In genomic region chr10:86591436-86591835, GRCh38 we compare ENCODE assay signal across 21 cellular contexts.
A peak's percentile ranks its signal among the peaks of the same experiment; 100 is the strongest.
DNase-seq lines count a peak whose midpoint lies in the region; ATAC-seq and TF ChIP-seq lines count a peak whose summit lies in the region.
"Had no signal": no experiment of that assay in that cellular context is flagged by ENCODE, and none has a peak within 500 bp of the region (broad histone marks: within the 10 kb centered on the region; RNA-seq: fewer than 3 reads in every experiment).

No MANE protein-coding gene starts in this region.

- no peak overlapping the region for H3K4me3 ChIP-seq in neuronal stem cell (ENCODE audit: low read length in 2 of 2)
- H3K4me3 ChIP-seq: A549; BLaER1 treated with 17β-estradiol and CSF1 and Interleukin-3, amounts not matched to agents 10 nM and 100 nM had no signal

- H2AK5ac ChIP-seq in H9 (ENCODE audit: insufficient read length, low read length) (no peak overlapping the region), neuronal stem cell (ENCODE audit: low read depth, low read length) (peak overlapping the region; percentile 73)

- H3K18ac ChIP-seq in H9 (ENCODE audit: insufficient read length, low read depth, low read length) (no peak overlapping the region), neuronal stem cell (ENCODE audit: low read length) (no peak overlapping the region)

- DNase-seq in Right ventricle myocardium superior (no peak), left cardiac atrium (no peak), H9 (peak; percentile 14), mesenteric fat pad (ENCODE audit: low spot score) (peak; percentile 77), neuronal stem cell (ENCODE audit: low spot score) (no peak), COLO829 (ENCODE audit: low spot score) (no peak), DMS79 (lab: John Stamatoyannopoulos, UW) (no peak)
- DNase-seq: AML-193; CD4-positive, alpha-beta T cell; CD8-positive, alpha-beta T cell; COR-L47; DMS 273 treated with DMSO at 0.1 percent for 48 hours; DMS153; DMS53; DMS79 treated with DMSO at 0.1 percent for 48 hours; GF-D8 had no signal

- H2BK12ac ChIP-seq in H9 (ENCODE audit: insufficient read length, low read depth, low read length) (no peak overlapping the region), neuronal stem cell (ENCODE audit: low read length) (no peak overlapping the region)

- H3K79me1 ChIP-seq in H9 (ENCODE audit: insufficient read depth, low read depth, low read length, poor library complexity, severe bottlenecking): no peaks in the 10 kb centered on the region
- H3K79me1 ChIP-seq in neuronal stem cell (ENCODE audit: low read depth, low read length): no peaks in the 10 kb centered on the region

- no peak overlapping the region for H2BK15ac ChIP-seq in H9 (ENCODE audit: low read depth, low read length)
- no peak overlapping the region for H2BK15ac ChIP-seq in neuronal stem cell (ENCODE audit: low read length)

- H3K4me2 ChIP-seq in H9 (ENCODE audit: insufficient read depth, insufficient read length, low read length): no peak overlapping the region
- H3K4me2 ChIP-seq in neuronal stem cell (ENCODE audit: insufficient read depth, low read length, poor library complexity, severe bottlenecking): no peak overlapping the region
- H3K4me2 ChIP-seq: A549; BLaER1 treated with 17β-estradiol and CSF1 and Interleukin-3, amounts not matched to agents 10 nM and 100 nM had no signal

- no peaks in the 10 kb centered on the region for H3K36me3 ChIP-seq in neuronal stem cell (replicated peaks in 1 of 2; ENCODE audit: control insufficient read depth in 2 of 2, insufficient read depth in 2 of 2, low read length in 2 of 2)
- H3K36me3 ChIP-seq: BLaER1 treated with 17β-estradiol and CSF1 and Interleukin-3, amounts not matched to agents 10 nM and 100 nM had no signal

- no peak overlapping the region for H2BK20ac ChIP-seq in H9 (ENCODE audit: low read depth, low read length, poor library complexity, severe bottlenecking)

- intact Hi-C loops in Right ventricle myocardium superior (cut with DNase I) (no loop called here), left cardiac atrium (cut with DNase I) (no loop called here)

- H3K23me2 ChIP-seq in H9 (ENCODE audit: insufficient read length, low read depth, low read length, poor library complexity, severe bottlenecking): no peaks in the 10 kb centered on the region

- H3T11ph ChIP-seq in H9 (ENCODE audit: low read length): no peak overlapping the region

- H3K9ac ChIP-seq in H9 (ENCODE audit: extremely low read depth, insufficient read length, low read length): no peak overlapping the region
- H3K9ac ChIP-seq in neuronal stem cell (ENCODE audit: low read depth, low read length, poor library complexity): no peak overlapping the region
- H3K9ac ChIP-seq: BLaER1 treated with 17β-estradiol and CSF1 and Interleukin-3, amounts not matched to agents 10 nM and 100 nM had no signal

- H3K4ac ChIP-seq in H9 (ENCODE audit: low read depth, low read length) (no peak overlapping the region), neuronal stem cell (ENCODE audit: low read length) (no peak overlapping the region)

- no peak overlapping the region for H4K8ac ChIP-seq in H9 (replicated peaks; ENCODE audit: insufficient read length, low read depth, low read length)
- no peak overlapping the region for H4K8ac ChIP-seq in neuronal stem cell (ENCODE audit: low read depth, low read length)

- no peaks in the 10 kb centered on the region for H3K79me2 ChIP-seq in H9 (ENCODE audit: insufficient read depth, low read length)

- H3K9me3 ChIP-seq in H9 (ENCODE audit: control insufficient read depth, low read depth, low read length) (no peaks in the 10 kb centered on the region), neuronal stem cell (replicated peaks in 1 of 2; ENCODE audit: control insufficient read depth in 2 of 2, insufficient read depth in 1 of 2, low read depth in 1 of 2, low read length in 2 of 2) (peaks cover 0 to 2% of the 10 kb centered on the region in 2 donors)
- H3K9me3 ChIP-seq: A549; BLaER1 treated with 17β-estradiol and CSF1 and Interleukin-3, amounts not matched to agents 10 nM and 100 nM had no signal

- H3K27ac ChIP-seq in H9 (ENCODE audit: insufficient read length, low read depth, low read length) (no peak overlapping the region), neuronal stem cell (replicated peaks; ENCODE audit: low read length) (no peak overlapping the region)
- H3K27ac ChIP-seq: 22Rv1; A549; BLaER1 treated with 17β-estradiol and CSF1 and Interleukin-3, amounts not matched to agents 10 nM and 100 nM; C4-2B had no signal

- WGBS in H9 (ENCODE audit: extremely low coverage, insufficient read length, low lambda C conversion rate): no CpG with 5 or more reads among the region's 6 CpGs
- WGBS in neuronal stem cell (ENCODE audit: extremely low coverage in 2 of 2, insufficient read length in 2 of 2, insufficient replicate concordance in 1 of 2), 2 donors: no CpG with 5 or more reads among the region's 6 CpGs

- no peak overlapping the region for H3K56ac ChIP-seq in H9 (ENCODE audit: insufficient read length, low read depth, low read length)

- H3K36me3 Mint-ChIP-seq in H9 (ENCODE audit: insufficient read depth in 1 of 3, low read depth in 3 of 3): 0 out of 7 replicates have a peak, but pooled peaks cover 0 to 4% (median 0%) of the 10 kb centered on the region in 3 experiments
- H3K36me3 Mint-ChIP-seq: CD8-positive, alpha-beta T cell had no signal

- peaks cover 3% of the 10 kb centered on the region for H3K27me3 Mint-ChIP-seq in H9 (ENCODE audit: low read depth)
- H3K27me3 Mint-ChIP-seq: CD4-positive, alpha-beta T cell had no signal

- no peak overlapping the region for H2AFZ ChIP-seq in H9 (ENCODE audit: low read length)
- no peak overlapping the region for H2AFZ ChIP-seq in neuronal stem cell (ENCODE audit: low read length)

- H3K23ac ChIP-seq in H9 (ENCODE audit: insufficient read length, low read depth, low read length) (no peak overlapping the region), neuronal stem cell (ENCODE audit: low read depth, low read length, poor library complexity) (no peak overlapping the region)

- H4K91ac ChIP-seq in H9 (ENCODE audit: insufficient read length, low read depth, low read length): no peak overlapping the region
- H4K91ac ChIP-seq in neuronal stem cell (ENCODE audit: low read depth, low read length, poor library complexity): no peak overlapping the region

- H3K4me1 Mint-ChIP-seq in H9: peaks cover 0 to 3% of the 10 kb centered on the region in 2 experiments; a peak in 1 of 4 replicates
- H3K4me1 Mint-ChIP-seq: B cell had no signal

- no peak overlapping the region for H3K27ac Mint-ChIP-seq in H9
- H3K27ac Mint-ChIP-seq: B cell; CD4-positive, alpha-beta T cell; CD8-positive, alpha-beta T cell had no signal

- H4K20me1 ChIP-seq in H9 (ENCODE audit: control insufficient read depth, insufficient read depth, insufficient read length): no peaks in the 10 kb centered on the region
- H4K20me1 ChIP-seq: BLaER1 treated with 17β-estradiol and CSF1 and Interleukin-3, amounts not matched to agents 10 nM and 100 nM had no signal

- H2BK5ac ChIP-seq in H9 (ENCODE audit: insufficient read length, low read length) (no peak overlapping the region), neuronal stem cell (ENCODE audit: low read length) (no peak overlapping the region)

- H3K14ac ChIP-seq in H9 (ENCODE audit: insufficient read depth, low read length): no peak overlapping the region
- no peak overlapping the region for H3K14ac ChIP-seq in neuronal stem cell (ENCODE audit: low read length)

- H4K5ac ChIP-seq in H9 (ENCODE audit: insufficient read length, low read depth, low read length): no peak overlapping the region

- no peak overlapping the region for H3K4me3 Mint-ChIP-seq in H9
- H3K4me3 Mint-ChIP-seq: B cell; CD4-positive, alpha-beta T cell; CD8-positive, alpha-beta T cell had no signal

- TF ChIP-seq CTCF in H9 (conservative IDR thresholded peaks at IDR 0.05): no peak

- H2BK120ac ChIP-seq in H9 (ENCODE audit: low read depth, low read length, poor library complexity, severe bottlenecking) (no peak overlapping the region), neuronal stem cell (ENCODE audit: low read depth, low read length) (no peak overlapping the region)

- peak; percentile 13 for ATAC-seq in Right ventricle myocardium superior (ENCODE audit: poor library complexity)
- no peak for ATAC-seq in left cardiac atrium
- ATAC-seq: CD8-positive, alpha-beta T cell had no signal

- H3K27me3 ChIP-seq in H9 (ENCODE audit: insufficient read depth, low read length) (no peaks in the 10 kb centered on the region), neuronal stem cell (ENCODE audit: control insufficient read depth in 3 of 3, insufficient read depth in 3 of 3, low read depth in 1 of 3, low read length in 3 of 3) (peaks cover 0 to 6% (median 0%) of the 10 kb centered on the region in 3 experiments)
- H3K27me3 ChIP-seq: BLaER1 treated with 17β-estradiol and CSF1 and Interleukin-3, amounts not matched to agents 10 nM and 100 nM had no signal

- H3K9me3 Mint-ChIP-seq in H9: peaks cover 0 to 7% of the 10 kb centered on the region in 2 experiments; a peak in 3 of 5 replicates
- H3K9me3 Mint-ChIP-seq: CD4-positive, alpha-beta T cell; CD8-positive, alpha-beta T cell had no signal

- no peaks in the 10 kb centered on the region for H3K4me1 ChIP-seq in H9 (ENCODE audit: insufficient read depth, low read length)
- no peaks in the 10 kb centered on the region for H3K4me1 ChIP-seq in neuronal stem cell (ENCODE audit: control insufficient read depth in 2 of 2, insufficient read depth in 1 of 2, low read depth in 1 of 2, low read length in 2 of 2)
- H3K4me1 ChIP-seq: BLaER1 treated with 17β-estradiol and CSF1 and Interleukin-3, amounts not matched to agents 10 nM and 100 nM had no signal

Comparison
In these comparisons a context has a peak if more than half of its experiments do, and no peak if none do; other contexts are left out.
1. DNase-seq: peak in H9 (single experiment) and mesenteric fat pad (single experiment); none in Right ventricle myocardium superior (single experiment), left cardiac atrium (single experiment), neuronal stem cell (single experiment), COLO829 (single experiment) and DMS79 (single experiment).